1 cellular context compared by ENCODE assay signal in the genomic region with DNA sequence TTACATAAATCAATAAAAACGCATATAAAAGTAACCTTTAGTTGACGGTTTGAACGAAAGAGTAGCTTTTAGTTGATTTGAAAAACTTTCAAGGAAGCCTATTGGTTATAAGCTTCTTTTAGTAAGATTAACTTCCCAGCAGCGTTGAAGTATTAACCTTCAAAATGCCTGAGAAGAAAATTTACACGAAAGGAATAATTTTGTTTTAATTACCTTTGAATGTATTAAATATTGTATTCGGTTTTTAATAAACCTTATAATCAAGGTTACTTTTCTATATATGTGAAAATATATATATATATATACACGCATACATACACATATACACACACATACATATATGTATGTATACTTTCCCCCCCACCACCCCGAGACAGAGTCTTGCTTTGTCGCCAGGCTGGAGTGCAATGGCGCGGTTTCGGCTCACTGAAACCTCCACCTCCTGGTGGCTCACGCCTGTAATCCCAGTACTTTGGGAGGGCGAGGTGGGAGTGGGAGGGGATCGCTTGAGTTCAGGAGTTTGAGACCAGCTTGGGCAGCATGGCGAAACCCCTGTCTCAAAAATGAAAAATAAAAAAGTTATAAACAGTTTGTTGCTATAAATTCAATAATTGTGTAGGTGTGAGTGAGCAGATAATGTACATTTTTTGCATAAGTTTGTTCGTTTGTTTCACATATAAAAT.
TF ChIP-seq lines count a peak whose summit lies in the region.

No MANE protein-coding gene starts in this region.

TF ChIP-seq in K562, 482 proteins besides CTCF, POLR2A, EP300 and RAD21 (continued from another document and continues in another):
- TF ChIP-seq ATF6 (CRISPR knock-in tag; IDR thresholded peaks at IDR 0.05) (no peak), ZNF253 (CRISPR knock-in tag; conservative IDR thresholded peaks at IDR 0.05) (no peak), SIRT6 (IDR thresholded peaks at IDR 0.05; ENCODE audit: low read depth, low read length) (no peak), ZNF75A (CRISPR knock-in tag; IDR thresholded peaks at IDR 0.05) (no peak), ZNF785 (CRISPR knock-in tag; IDR thresholded peaks at IDR 0.05) (no peak), KHSRP (IDR thresholded peaks at IDR 0.05) (no peak), PRPF4 (IDR thresholded peaks at IDR 0.05; ENCODE audit: insufficient read depth, low read depth, low read length, poor library complexity, severe bottlenecking) (no peak), BRF1 (IDR thresholded peaks at IDR 0.05; ENCODE audit: borderline replicate concordance, extremely low read depth, insufficient read length) (no peak), VEZF1 (CRISPR knock-in tag; IDR thresholded peaks at IDR 0.05) (peak; percentile 69), SUPT5H (IDR thresholded peaks at IDR 0.05) (peak; percentile 53; the same call in 1 of the 2 replicates), MTF1 (CRISPR knock-in tag; IDR thresholded peaks at IDR 0.05; ENCODE audit: borderline replicate concordance) (no peak), PHF21A (IDR thresholded peaks at IDR 0.05; ENCODE audit: borderline replicate concordance, low read depth) (no peak), DNMT1 (IDR thresholded peaks at IDR 0.05) (no peak), ZNF512 (tag; IDR thresholded peaks at IDR 0.05) (no peak), MECOM (CRISPR knock-in tag; IDR thresholded peaks at IDR 0.05) (no peak), KLF13 (tag; IDR thresholded peaks at IDR 0.05; ENCODE audit: borderline replicate concordance, low read depth) (no peak), CTBP1 (IDR thresholded peaks at IDR 0.05; ENCODE audit: borderline replicate concordance) (no peak), ZNF212 (CRISPR knock-in tag; IDR thresholded peaks at IDR 0.05) (no peak), TAF1 (IDR thresholded peaks at IDR 0.05; ENCODE audit: control insufficient read depth, extremely low read depth, insufficient read depth, low read length, severe bottlenecking) (peak; percentile 90), SMC3 (conservative IDR thresholded peaks at IDR 0.05; ENCODE audit: insufficient read depth, low read depth, low read length) (peak; percentile 71), TSHZ1 (CRISPR knock-in tag; IDR thresholded peaks at IDR 0.05) (no peak), HDAC3 (IDR thresholded peaks at IDR 0.05; ENCODE audit: borderline replicate concordance, partially characterized antibody) (no peak), KAT7 (CRISPR knock-in tag; IDR thresholded peaks at IDR 0.05; ENCODE audit: borderline replicate concordance) (no peak), CHD1 (IDR thresholded peaks at IDR 0.05; ENCODE audit: low read length) (no peak), BHLHE40 (IDR thresholded peaks at IDR 0.05; ENCODE audit: low read length) (no peak; the same call in 1 of the 2 replicates), ZNF232 (CRISPR knock-in tag; IDR thresholded peaks at IDR 0.05) (no peak), HMBOX1 (IDR thresholded peaks at IDR 0.05) (no peak), ZBTB34 (CRISPR knock-in tag; IDR thresholded peaks at IDR 0.05) (no peak), ZNF551 (CRISPR knock-in tag; IDR thresholded peaks at IDR 0.05) (no peak), SMAD4 (CRISPR knock-in tag; conservative IDR thresholded peaks at IDR 0.05) (peak; percentile 43; the same call in 1 of the 2 replicates), TEAD1 (CRISPR knock-in tag; IDR thresholded peaks at IDR 0.05) (0 out of 4 replicates have a peak, but pooled peaks of 1 of the 2 experiments have one; percentile 26), TRIM24 (IDR thresholded peaks at IDR 0.05) (no peak), NFE2 (IDR thresholded peaks at IDR 0.05; ENCODE audit: low read depth) (no peak), ZNF41 (CRISPR knock-in tag; conservative IDR thresholded peaks at IDR 0.05) (0 out of 2 replicates have a peak, but pooled peaks have one; percentile 9), ZBTB26 (CRISPR knock-in tag; IDR thresholded peaks at IDR 0.05) (no peak), ZNF174 (CRISPR knock-in tag; IDR thresholded peaks at IDR 0.05) (no peak), RBBP5 (IDR thresholded peaks at IDR 0.05; ENCODE audit: borderline replicate concordance, insufficient read depth, low read length, poor library complexity, severe bottlenecking) (peak; percentile 29), ZNF124 (CRISPR knock-in tag; IDR thresholded peaks at IDR 0.05) (no peak), SETDB1 (IDR thresholded peaks at IDR 0.05; ENCODE audit: low read length) (no peak), MCM7 (IDR thresholded peaks at IDR 0.05) (no peak), ZNF347 (CRISPR knock-in tag; IDR thresholded peaks at IDR 0.05; ENCODE audit: low read depth) (no peak), RBM39 (optimal IDR thresholded peaks at IDR 0.05; ENCODE audit: low read depth, low read length) (no peak)
- TF ChIP-seq, protein P1, sequence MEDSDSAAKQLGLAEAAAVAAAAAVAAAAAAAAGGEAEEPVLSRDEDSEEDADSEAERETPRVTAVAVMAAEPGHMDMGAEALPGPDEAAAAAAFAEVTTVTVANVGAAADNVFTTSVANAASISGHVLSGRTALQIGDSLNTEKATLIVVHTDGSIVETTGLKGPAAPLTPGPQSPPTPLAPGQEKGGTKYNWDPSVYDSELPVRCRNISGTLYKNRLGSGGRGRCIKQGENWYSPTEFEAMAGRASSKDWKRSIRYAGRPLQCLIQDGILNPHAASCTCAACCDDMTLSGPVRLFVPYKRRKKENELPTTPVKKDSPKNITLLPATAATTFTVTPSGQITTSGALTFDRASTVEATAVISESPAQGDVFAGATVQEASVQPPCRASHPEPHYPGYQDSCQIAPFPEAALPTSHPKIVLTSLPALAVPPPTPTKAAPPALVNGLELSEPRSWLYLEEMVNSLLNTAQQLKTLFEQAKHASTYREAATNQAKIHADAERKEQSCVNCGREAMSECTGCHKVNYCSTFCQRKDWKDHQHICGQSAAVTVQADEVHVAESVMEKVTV (CRISPR knock-in tag; IDR thresholded peaks at IDR 0.05), result no peak; the same call in 1 of the 2 replicates
- TF ChIP-seq, protein P2, sequence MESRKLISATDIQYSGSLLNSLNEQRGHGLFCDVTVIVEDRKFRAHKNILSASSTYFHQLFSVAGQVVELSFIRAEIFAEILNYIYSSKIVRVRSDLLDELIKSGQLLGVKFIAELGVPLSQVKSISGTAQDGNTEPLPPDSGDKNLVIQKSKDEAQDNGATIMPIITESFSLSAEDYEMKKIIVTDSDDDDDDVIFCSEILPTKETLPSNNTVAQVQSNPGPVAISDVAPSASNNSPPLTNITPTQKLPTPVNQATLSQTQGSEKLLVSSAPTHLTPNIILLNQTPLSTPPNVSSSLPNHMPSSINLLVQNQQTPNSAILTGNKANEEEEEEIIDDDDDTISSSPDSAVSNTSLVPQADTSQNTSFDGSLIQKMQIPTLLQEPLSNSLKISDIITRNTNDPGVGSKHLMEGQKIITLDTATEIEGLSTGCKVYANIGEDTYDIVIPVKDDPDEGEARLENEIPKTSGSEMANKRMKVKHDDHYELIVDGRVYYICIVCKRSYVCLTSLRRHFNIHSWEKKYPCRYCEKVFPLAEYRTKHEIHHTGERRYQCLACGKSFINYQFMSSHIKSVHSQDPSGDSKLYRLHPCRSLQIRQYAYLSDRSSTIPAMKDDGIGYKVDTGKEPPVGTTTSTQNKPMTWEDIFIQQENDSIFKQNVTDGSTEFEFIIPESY (CRISPR knock-in tag; IDR thresholded peaks at IDR 0.05), result no peak
- TF ChIP-seq, protein P3, sequence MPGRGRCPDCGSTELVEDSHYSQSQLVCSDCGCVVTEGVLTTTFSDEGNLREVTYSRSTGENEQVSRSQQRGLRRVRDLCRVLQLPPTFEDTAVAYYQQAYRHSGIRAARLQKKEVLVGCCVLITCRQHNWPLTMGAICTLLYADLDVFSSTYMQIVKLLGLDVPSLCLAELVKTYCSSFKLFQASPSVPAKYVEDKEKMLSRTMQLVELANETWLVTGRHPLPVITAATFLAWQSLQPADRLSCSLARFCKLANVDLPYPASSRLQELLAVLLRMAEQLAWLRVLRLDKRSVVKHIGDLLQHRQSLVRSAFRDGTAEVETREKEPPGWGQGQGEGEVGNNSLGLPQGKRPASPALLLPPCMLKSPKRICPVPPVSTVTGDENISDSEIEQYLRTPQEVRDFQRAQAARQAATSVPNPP (IDR thresholded peaks at IDR 0.05; ENCODE audit: borderline replicate concordance, insufficient read depth, insufficient read length), result no peak
